8 cellular contexts compared by ENCODE assay signal in the genomic region with DNA sequence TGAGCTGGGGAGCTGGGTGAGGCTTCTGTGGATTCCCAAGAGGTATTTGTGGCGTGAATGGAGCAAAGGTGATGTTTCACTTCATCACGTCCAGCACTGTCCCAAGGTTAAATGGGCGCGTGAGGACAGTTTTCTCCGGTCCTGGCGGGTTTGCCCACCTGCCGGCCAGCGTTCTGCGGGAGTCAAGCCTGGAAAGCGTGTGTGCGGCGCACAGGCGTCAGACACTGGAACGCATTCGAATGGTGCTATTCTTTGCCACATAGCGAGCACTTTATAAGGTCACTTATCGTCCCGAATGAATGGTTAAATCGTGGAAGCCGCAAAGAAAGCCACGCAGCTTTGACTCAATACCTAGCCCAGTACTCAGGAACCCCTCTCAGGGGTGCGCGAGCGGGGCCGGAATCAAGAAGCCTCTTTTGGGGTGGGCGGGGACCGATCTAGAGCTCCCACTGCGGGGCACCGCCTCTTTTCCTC. TPM values are rescaled to one million over a fixed set of nuclear protein-coding genes. Genes with fewer than 3 reads are reported as not detected.
A peak's percentile ranks its signal among the peaks of the same experiment; 100 is the strongest.
DNase-seq lines count a peak whose midpoint lies in the region; FAIRE-seq and TF ChIP-seq lines count a peak whose summit lies in the region.

No MANE protein-coding gene starts in this region.

- H3K9me3 Mint-ChIP-seq in CD8-positive, alpha-beta memory T cell, result no peaks in the 10 kb centered on the region

- no peak overlapping the region; the same call in 1 of the 2 replicates for H3K18ac ChIP-seq in H1 (ENCODE audit: extremely low read depth, low read length)

- CTCF ChIA-PET in CD8-positive, alpha-beta memory T cell (lab: Charles Lee), result interaction anchor here (0.7 to 4.4 kb wide), 25 partner anchors 8 to 434 kb away, joined by 3 to 40 read pairs (median 5); no protein-coding TSS in a partner anchor
- CTCF ChIA-PET in H1 (lab: Charles Lee; ENCODE audit: partially characterized antibody), result interaction anchor here (0.7 to 2.1 kb wide), 19 partner anchors 9 to 311 kb away, joined by 3 to 17 read pairs (median 4); no protein-coding TSS in a partner anchor

- no peak overlapping the region for H2BK5ac ChIP-seq in H1 (ENCODE audit: low read depth, low read length)

- no peak overlapping the region for H2BK12ac ChIP-seq in H1 (ENCODE audit: low read depth, low read length)

- no peaks in the 10 kb centered on the region for H3K27me3 ChIP-seq in CD8-positive, alpha-beta memory T cell (ENCODE audit: insufficient read depth, low read length, poor library complexity, severe bottlenecking)
- H3K27me3 ChIP-seq in H1 (replicated peaks in 1 of 4; ENCODE audit: control insufficient read depth in 3 of 4, extremely low read depth in 1 of 4, insufficient read depth in 3 of 4, low read length in 3 of 4), result peaks cover 0 to 2% (median 0%) of the 10 kb centered on the region in 4 experiments; a peak in 1 of 7 replicates
- H3K27me3 ChIP-seq in neutrophil, result peaks cover 29% of the 10 kb centered on the region

- H3K9ac ChIP-seq in H1 (replicated peaks in 1 of 4; ENCODE audit: extremely low read depth in 1 of 4, low read depth in 3 of 4, low read length in 3 of 4), result no peak overlapping the region

- POLR2A ChIA-PET in CD8-positive, alpha-beta memory T cell (lab: Charles Lee), result interaction anchor here (0.8 to 1.2 kb wide), 5 partner anchors 41 to 103 kb away, joined by 3 to 8 read pairs (median 4); no protein-coding TSS in a partner anchor
- POLR2A ChIA-PET in H1 (lab: Charles Lee; ENCODE audit: partially characterized antibody), result interaction anchor here (0.7 to 3.3 kb wide), 19 partner anchors 8 to 102 kb away, joined by 3 to 15 read pairs (median 5); a partner anchor contains a TSS

- H4K20me1 ChIP-seq in H1 (replicated peaks in 1 of 2; ENCODE audit: control insufficient read depth in 1 of 2, insufficient read depth in 2 of 2, low read length in 2 of 2), result peaks cover 3 to 6% of the 10 kb centered on the region in 2 experiments

- H3K27me3 Mint-ChIP-seq in CD8-positive, alpha-beta memory T cell, result peaks cover 0 to 4% of the 10 kb centered on the region in 2 donors

- 0 out of 2 replicates have a peak overlapping the region, but pooled peaks have one; percentile 35 for H2BK20ac ChIP-seq in H1 (ENCODE audit: low read length)

- no peak overlapping the region for H3K56ac ChIP-seq in H1 (replicated peaks; ENCODE audit: insufficient read length, low read depth, low read length)

- no peak overlapping the region for H4K5ac ChIP-seq in H1 (ENCODE audit: insufficient read length, low read depth, low read length)

- H2BK120ac ChIP-seq in H1 (replicated peaks; ENCODE audit: low read depth, low read length), result no peak overlapping the region

- TF ChIP-seq EP300 in H1 (IDR thresholded peaks at IDR 0.05; ENCODE audit: borderline replicate concordance in 1 of 2, low read depth in 2 of 2, low read length in 2 of 2), result no peak

- no peak overlapping the region for H4K91ac ChIP-seq in H1 (replicated peaks; ENCODE audit: insufficient read length, low read length)

- TF ChIP-seq CTCF in LNCaP clone FGC (IDR thresholded peaks at IDR 0.05; ENCODE audit: control insufficient read depth, extremely low read depth, insufficient read depth), result no peak
- no peak for TF ChIP-seq CTCF in H1 (IDR thresholded peaks at IDR 0.05; ENCODE audit: control extremely low read depth in 1 of 3, insufficient read depth in 1 of 3, low read depth in 1 of 3, low read length in 3 of 3)
- no peak for TF ChIP-seq CTCF in neutrophil (IDR thresholded peaks at IDR 0.05)
- no peak for TF ChIP-seq CTCF in GM13977 (IDR thresholded peaks at IDR 0.05; ENCODE audit: extremely low read depth, insufficient read depth, missing control alignments)

- H2BK15ac ChIP-seq in H1 (ENCODE audit: low read length), result no peak overlapping the region

- peaks cover 18 to 43% of the 10 kb centered on the region in 2 experiments for H3K79me2 ChIP-seq in H1 (ENCODE audit: control insufficient read depth in 1 of 2, insufficient read depth in 2 of 2, low read length in 2 of 2)

- H3K36me3 ChIP-seq in CD8-positive, alpha-beta memory T cell (ENCODE audit: insufficient read depth, low read length), result no peaks in the 10 kb centered on the region
- H3K36me3 ChIP-seq in H1 (ENCODE audit: control insufficient read depth in 2 of 4, insufficient read depth in 4 of 4, low read length in 3 of 4) (peaks cover 0 to 21% (median 5%) of the 10 kb centered on the region in 4 experiments; a peak in 5 of 8 replicates), neutrophil (peaks cover 19% of the 10 kb centered on the region)

- WGBS in H1 (ENCODE audit: extremely low coverage in 1 of 2, insufficient coverage in 1 of 2, insufficient read length in 1 of 2, insufficient replicate concordance in 2 of 2, low coverage in 1 of 2, low lambda C conversion rate in 2 of 2, missing lambda C conversion rate in 1 of 2), 2 experiments, result 54% methylated on average over 29 of the region's 29 CpGs; no CpG with 5 or more reads in 1 of the 2 experiments

- FAIRE-seq in H1 (lab: Jason Lieb, UNC) (no peak), H54 (lab: Jason Lieb, UNC) (no peak)

- H3K79me1 ChIP-seq in H1 (ENCODE audit: low read depth, low read length), result no peaks in the 10 kb centered on the region; the same call in 1 of the 2 replicates

- in situ Hi-C loops in GM13977 (cut with MboI; ENCODE audit: low pct_unique_long_range_greater_than_20kb, low sequenced_read_pairs, unreplicated experiment), result no loop called here

- H3K4me2 ChIP-seq in H1 (ENCODE audit: insufficient read depth in 1 of 2, low read depth in 2 of 2, low read length in 2 of 2), result peak overlapping the region; percentile 12 to 28; a peak in 3 of 4 replicates

- peaks cover 0 to 27% (median 1%) of the 10 kb centered on the region in 3 donors for H3K36me3 Mint-ChIP-seq in CD8-positive, alpha-beta memory T cell

- no peak for DNase-seq in CD8-positive, alpha-beta memory T cell
- DNase-seq in LNCaP clone FGC (ENCODE audit: low read depth) (no peak), H1 (ENCODE audit: low read depth in 1 of 2, low spot score in 2 of 2) (no peak), H54 (ENCODE audit: insufficient read length, low spot score) (no peak), NCI-H510A treated with DMSO at 0.1 percent for 48 hours (lab: John Stamatoyannopoulos, UW) (no peak), GM13977 (ENCODE audit: low spot score) (no peak), D341Med (ENCODE audit: low spot score) (no peak)

- no peak overlapping the region for H3K23ac ChIP-seq in H1 (ENCODE audit: insufficient read length)

- peak overlapping the region; percentile 85 for H3K4me3 ChIP-seq in CD8-positive, alpha-beta memory T cell (ENCODE audit: low read length)
- peak overlapping the region; percentile 98 for H3K4me3 ChIP-seq in LNCaP clone FGC (ENCODE audit: low read depth, low read length)
- peak overlapping the region in 3 of 4 experiments; percentile 16 to 98 (median 22); a peak in 4 of 8 replicates for H3K4me3 ChIP-seq in H1 (ENCODE audit: extremely low read depth in 1 of 4, insufficient read depth in 2 of 4, low read depth in 3 of 4, low read length in 4 of 4)
- peak overlapping the region; percentile 85 to 94 for H3K4me3 ChIP-seq in neutrophil (ENCODE audit: low read depth in 1 of 2, low read length in 1 of 2)

- H3K27ac ChIP-seq in CD8-positive, alpha-beta memory T cell (ENCODE audit: low read depth, low read length), result no peak overlapping the region
- H3K27ac ChIP-seq in H1 (ENCODE audit: low read depth, low read length) (no peak overlapping the region), neutrophil (peak overlapping the region; percentile 67)

- no peak for TF ChIP-seq RAD21 in H1 (IDR thresholded peaks at IDR 0.05 in 1 of 2, conservative IDR thresholded peaks at IDR 0.05 in 1 of 2; ENCODE audit: low read depth in 2 of 2, low read length in 2 of 2)

- H2AK5ac ChIP-seq in H1 (ENCODE audit: low read depth, low read length), result no peak overlapping the region

- no peak overlapping the region for H3K14ac ChIP-seq in H1 (ENCODE audit: insufficient read length)

- no peak overlapping the region for H2AFZ ChIP-seq in H1 (ENCODE audit: low read length)

- H3K4me1 Mint-ChIP-seq in CD8-positive, alpha-beta memory T cell, result peaks cover 32 to 36% (median 36%) of the 10 kb centered on the region in 3 donors

- H3K23me2 ChIP-seq in H1 (ENCODE audit: low read depth, low read length), result no peaks in the 10 kb centered on the region

- no peak for TF ChIP-seq POLR2A in H1 (IDR thresholded peaks at IDR 0.05; ENCODE audit: control extremely low read depth in 1 of 2, low read depth in 2 of 2, low read length in 2 of 2)
- TF ChIP-seq POLR2A in H54 (IDR thresholded peaks at IDR 0.05; ENCODE audit: low read depth, low read length), result no peak

- no peak overlapping the region for H3K4ac ChIP-seq in H1 (replicated peaks; ENCODE audit: insufficient read length, low read depth, low read length)

- peak overlapping the region; percentile 78 to 92 (median 89) for H3K4me3 Mint-ChIP-seq in CD8-positive, alpha-beta memory T cell

- H4K8ac ChIP-seq in H1 (ENCODE audit: extremely low read depth, insufficient read depth, low read length), result no peak overlapping the region

- peaks cover 27% of the 10 kb centered on the region for H3K4me1 ChIP-seq in CD8-positive, alpha-beta memory T cell (ENCODE audit: insufficient read depth, low read length)
- H3K4me1 ChIP-seq in H1 (replicated peaks in 1 of 4; ENCODE audit: control insufficient read depth in 3 of 4, insufficient read depth in 4 of 4, low read length in 3 of 4), result peaks cover 0 to 4% (median 1%) of the 10 kb centered on the region in 4 experiments; a peak in 2 of 7 replicates
- peaks cover 15 to 20% of the 10 kb centered on the region in 2 experiments for H3K4me1 ChIP-seq in neutrophil (ENCODE audit: control insufficient read depth in 1 of 2, insufficient read depth in 1 of 2, low read depth in 1 of 2, low read length in 1 of 2)

- no peaks in the 10 kb centered on the region for H3K9me3 ChIP-seq in CD8-positive, alpha-beta memory T cell (ENCODE audit: low read length)
- H3K9me3 ChIP-seq in H1 (ENCODE audit: insufficient read depth in 2 of 2, low read depth in 1 of 2, low read length in 1 of 2), result peaks cover 9% of the 10 kb centered on the region in 2 experiments; a peak in 3 of 4 replicates
- H3K9me3 ChIP-seq in neutrophil, result no peaks in the 10 kb centered on the region

- H3K27ac Mint-ChIP-seq in CD8-positive, alpha-beta memory T cell, result peak overlapping the region; percentile 66 to 95 (median 74)

RNA-seq across cellular contexts. Expression of a gene that starts 0.4 kb away (rescaled TPM):
- total RNA-seq in CD8-positive, alpha-beta memory T cell, result 100 to 1,000 TPM; 175 to 187 TPM
- polyA plus RNA-seq in CD8-positive, alpha-beta memory T cell, result 145 TPM
- total RNA-seq in H1 (2021; fragmentation: NEBNext Ultra II Directional; extraction: Animal tissue kit (Norgen Biotek cat#: 25700)), result 171 and 175 TPM in 2 replicates
- 49.0 and 68.4 TPM in 2 replicates for polyA plus RNA-seq in H1 (2011; rRNA removed)
- 82.0 TPM for polyA plus RNA-seq in H1 (2011; cell fraction: cytosol; rRNA removed)
- 64.6 TPM for polyA plus RNA-seq in H1 (2011; cell fraction: nucleus; rRNA removed)
- polyA plus RNA-seq in H1 (2012, experiment 1 of 2), result 148 to 209 TPM (median 158 TPM) in 4 replicates
- polyA plus RNA-seq in H1 (2012, experiment 2 of 2), result 48.7 TPM
- polyA plus RNA-seq in H1 (2013, experiment 1 of 2), result 147 TPM
- polyA plus RNA-seq in H1 (2013, experiment 2 of 2), result 151 TPM
- polyA minus RNA-seq in H1 (2011; rRNA and poly(A)+ RNA removed), result 202 and 260 TPM in 2 replicates
- polyA minus RNA-seq in H1 (2011; cell fraction: cytosol; rRNA and poly(A)+ RNA removed), result 72.1 TPM
- polyA minus RNA-seq in H1 (2011; cell fraction: nucleus; rRNA and poly(A)+ RNA removed), result 81.8 TPM

RNA-seq across cellular contexts. Expression of a gene that starts 42.9 kb away (rescaled TPM):
- total RNA-seq in CD8-positive, alpha-beta memory T cell, result 1 to 10 TPM; 6.8 to 7.0 TPM
- 6.0 TPM for polyA plus RNA-seq in CD8-positive, alpha-beta memory T cell
- 9.9 and 10.7 TPM in 2 replicates for total RNA-seq in H1 (2021; fragmentation: NEBNext Ultra II Directional; extraction: Animal tissue kit (Norgen Biotek cat#: 25700))
- polyA plus RNA-seq in H1 (2011; rRNA removed), result 2.7 and 4.3 TPM in 2 replicates
- 3.6 TPM for polyA plus RNA-seq in H1 (2011; cell fraction: cytosol; rRNA removed)
- polyA plus RNA-seq in H1 (2011; cell fraction: nucleus; rRNA removed), result 4.5 TPM
- polyA plus RNA-seq in H1 (2012, experiment 1 of 2), result 5.2 to 6.6 TPM (median 6.3 TPM) in 4 replicates
- polyA plus RNA-seq in H1 (2012, experiment 2 of 2), result 4.9 TPM
- polyA plus RNA-seq in H1 (2013, experiment 1 of 2), result 4.8 TPM
- 4.8 TPM for polyA plus RNA-seq in H1 (2013, experiment 2 of 2)
- 2.8 and 4.6 TPM in 2 replicates for polyA minus RNA-seq in H1 (2011; rRNA and poly(A)+ RNA removed)
- 6.5 TPM for polyA minus RNA-seq in H1 (2011; cell fraction: cytosol; rRNA and poly(A)+ RNA removed)
- 4.7 TPM for polyA minus RNA-seq in H1 (2011; cell fraction: nucleus; rRNA and poly(A)+ RNA removed)

Comparison
In these comparisons a context has a peak if more than half of its experiments do, and no peak if none do; other contexts are left out.
1. H3K4me3 ChIP-seq: peak in every context shown above with its lines; median percentile 98 in LNCaP clone FGC; 90 in neutrophil; 85 in CD8-positive, alpha-beta memory T cell; 22 in H1.